Comparison of ENCODE assay signal across 1 cellular context in the genomic region with DNA sequence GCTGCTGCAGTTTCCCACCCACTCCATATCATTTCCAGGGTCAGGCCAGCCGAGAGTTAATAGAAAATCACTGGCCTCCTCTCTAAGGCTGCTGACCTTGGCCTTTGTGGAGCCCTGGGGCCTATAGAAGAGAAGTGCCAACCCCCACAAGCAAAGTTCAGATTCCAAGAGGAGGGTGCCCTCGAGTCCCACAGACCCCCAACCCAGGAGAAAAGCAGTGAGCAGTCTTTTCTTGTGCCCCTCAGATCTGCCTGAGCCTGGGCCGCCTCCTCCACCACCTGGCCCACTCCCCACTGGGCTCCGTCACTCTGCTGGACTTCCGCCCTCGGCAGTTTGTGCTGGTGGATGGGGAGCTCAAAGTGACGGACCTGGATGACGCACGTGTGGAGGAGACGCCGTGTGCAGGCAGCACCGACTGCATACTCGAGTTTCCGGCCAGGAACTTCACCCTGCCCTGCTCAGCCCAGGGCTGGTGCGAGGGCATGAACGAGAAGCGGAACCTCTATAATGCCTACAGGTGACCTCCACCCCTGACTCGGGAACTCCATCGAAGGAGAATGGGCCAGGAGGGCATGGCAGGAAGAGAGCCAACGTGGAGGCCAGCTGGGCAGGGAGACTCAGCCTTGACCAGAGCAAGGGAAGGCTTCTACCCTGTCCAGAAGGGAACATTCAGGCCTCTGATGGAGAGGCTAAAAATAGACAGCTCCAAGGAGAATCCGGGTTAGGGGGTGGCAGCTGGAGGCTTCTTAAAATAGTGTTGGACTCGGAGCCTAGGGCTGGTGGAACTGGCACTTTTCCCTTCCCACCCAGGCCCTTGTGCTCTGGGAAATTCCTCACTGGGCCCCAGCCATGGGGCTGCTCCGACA.
TF ChIP-seq lines count a peak whose summit lies in the region.

No MANE protein-coding gene starts in this region.

TF ChIP-seq in HepG2, 621 proteins besides CTCF, POLR2A, EP300 and RAD21 (continued from another document and continues in another):
- TF ChIP-seq, protein P1, sequence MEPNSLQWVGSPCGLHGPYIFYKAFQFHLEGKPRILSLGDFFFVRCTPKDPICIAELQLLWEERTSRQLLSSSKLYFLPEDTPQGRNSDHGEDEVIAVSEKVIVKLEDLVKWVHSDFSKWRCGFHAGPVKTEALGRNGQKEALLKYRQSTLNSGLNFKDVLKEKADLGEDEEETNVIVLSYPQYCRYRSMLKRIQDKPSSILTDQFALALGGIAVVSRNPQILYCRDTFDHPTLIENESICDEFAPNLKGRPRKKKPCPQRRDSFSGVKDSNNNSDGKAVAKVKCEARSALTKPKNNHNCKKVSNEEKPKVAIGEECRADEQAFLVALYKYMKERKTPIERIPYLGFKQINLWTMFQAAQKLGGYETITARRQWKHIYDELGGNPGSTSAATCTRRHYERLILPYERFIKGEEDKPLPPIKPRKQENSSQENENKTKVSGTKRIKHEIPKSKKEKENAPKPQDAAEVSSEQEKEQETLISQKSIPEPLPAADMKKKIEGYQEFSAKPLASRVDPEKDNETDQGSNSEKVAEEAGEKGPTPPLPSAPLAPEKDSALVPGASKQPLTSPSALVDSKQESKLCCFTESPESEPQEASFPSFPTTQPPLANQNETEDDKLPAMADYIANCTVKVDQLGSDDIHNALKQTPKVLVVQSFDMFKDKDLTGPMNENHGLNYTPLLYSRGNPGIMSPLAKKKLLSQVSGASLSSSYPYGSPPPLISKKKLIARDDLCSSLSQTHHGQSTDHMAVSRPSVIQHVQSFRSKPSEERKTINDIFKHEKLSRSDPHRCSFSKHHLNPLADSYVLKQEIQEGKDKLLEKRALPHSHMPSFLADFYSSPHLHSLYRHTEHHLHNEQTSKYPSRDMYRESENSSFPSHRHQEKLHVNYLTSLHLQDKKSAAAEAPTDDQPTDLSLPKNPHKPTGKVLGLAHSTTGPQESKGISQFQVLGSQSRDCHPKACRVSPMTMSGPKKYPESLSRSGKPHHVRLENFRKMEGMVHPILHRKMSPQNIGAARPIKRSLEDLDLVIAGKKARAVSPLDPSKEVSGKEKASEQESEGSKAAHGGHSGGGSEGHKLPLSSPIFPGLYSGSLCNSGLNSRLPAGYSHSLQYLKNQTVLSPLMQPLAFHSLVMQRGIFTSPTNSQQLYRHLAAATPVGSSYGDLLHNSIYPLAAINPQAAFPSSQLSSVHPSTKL (CRISPR knock-in tag; IDR thresholded peaks at IDR 0.05), result peak; percentile 59; the same call in 1 of the 2 replicates
- TF ChIP-seq ZNF747 (CRISPR knock-in tag; IDR thresholded peaks at IDR 0.05; ENCODE audit: borderline replicate concordance) (no peak), THYN1 (CRISPR knock-in tag; IDR thresholded peaks at IDR 0.05; ENCODE audit: borderline replicate concordance, low read depth) (no peak), RXRA (CRISPR knock-in tag; IDR thresholded peaks at IDR 0.05) (peak; percentile 55; the same call in 1 of the 2 replicates), KDM5B (CRISPR knock-in tag; IDR thresholded peaks at IDR 0.05; ENCODE audit: borderline replicate concordance) (0 out of 2 replicates have a peak, but pooled peaks have one; percentile 13), ZSCAN29 (CRISPR knock-in tag; conservative IDR thresholded peaks at IDR 0.05) (0 out of 2 replicates have a peak, but pooled peaks have one; percentile 21), HIVEP1 (CRISPR knock-in tag; IDR thresholded peaks at IDR 0.05) (no peak; the same call in 1 of the 2 replicates), RBM22 (optimal IDR thresholded peaks at IDR 0.05; ENCODE audit: low read length) (no peak), ZNF317 (CRISPR knock-in tag; IDR thresholded peaks at IDR 0.05) (peak; percentile 42; the same call in 1 of the 2 replicates), SAFB2 (CRISPR knock-in tag; IDR thresholded peaks at IDR 0.05; ENCODE audit: borderline replicate concordance, low read depth) (0 out of 2 replicates have a peak, but pooled peaks have one; percentile 54), RARA (CRISPR knock-in tag; IDR thresholded peaks at IDR 0.05) (peak; percentile 62), MED1 (CRISPR knock-in tag; IDR thresholded peaks at IDR 0.05) (0 out of 2 replicates have a peak, but pooled peaks have one; percentile 40), TP53 (CRISPR knock-in tag; conservative IDR thresholded peaks at IDR 0.05) (no peak), HOXD1 (CRISPR knock-in tag; IDR thresholded peaks at IDR 0.05) (no peak), ZNF337 (CRISPR knock-in tag; IDR thresholded peaks at IDR 0.05; ENCODE audit: borderline replicate concordance, low read depth) (peak; percentile 78; the same call in 1 of the 2 replicates), SRF (IDR thresholded peaks at IDR 0.05; ENCODE audit: low read depth, low read length) (no peak), TBX2 (CRISPR knock-in tag; IDR thresholded peaks at IDR 0.05; ENCODE audit: borderline replicate concordance) (0 out of 2 replicates have a peak, but pooled peaks have one; percentile 49), ZNF282 (IDR thresholded peaks at IDR 0.05; ENCODE audit: partially characterized antibody) (no peak), ZNF350 (CRISPR knock-in tag; IDR thresholded peaks at IDR 0.05; ENCODE audit: borderline replicate concordance, low read depth) (0 out of 2 replicates have a peak, but pooled peaks have one; percentile 11), ZNF724P (CRISPR knock-in tag; IDR thresholded peaks at IDR 0.05; ENCODE audit: borderline replicate concordance) (no peak), HDAC2 (CRISPR knock-in tag; IDR thresholded peaks at IDR 0.05) (peak; percentile 66), ZKSCAN8 (CRISPR knock-in tag; IDR thresholded peaks at IDR 0.05; ENCODE audit: borderline replicate concordance) (peak; percentile 83; the same call in 1 of the 2 replicates), NR2F6 (IDR thresholded peaks at IDR 0.05) (peak; percentile 87), NR2F6 (CRISPR knock-in tag; IDR thresholded peaks at IDR 0.05) (peak; percentile 78), ZNF468 (CRISPR knock-in tag; IDR thresholded peaks at IDR 0.05) (no peak), KDM4B (CRISPR knock-in tag; IDR thresholded peaks at IDR 0.05) (peak; percentile 57; the same call in 1 of the 2 replicates), DPF2 (CRISPR knock-in tag; IDR thresholded peaks at IDR 0.05; ENCODE audit: borderline replicate concordance, low read depth) (0 out of 2 replicates have a peak, but pooled peaks have one; percentile 16), YEATS2 (CRISPR knock-in tag; IDR thresholded peaks at IDR 0.05; ENCODE audit: borderline replicate concordance) (0 out of 2 replicates have a peak, but pooled peaks have one; percentile 42), HNRNPL (IDR thresholded peaks at IDR 0.05; ENCODE audit: low read depth, low read length) (0 out of 2 replicates have a peak, but pooled peaks have one; percentile 69), LCORL (IDR thresholded peaks at IDR 0.05) (no peak), LCORL (CRISPR knock-in tag; IDR thresholded peaks at IDR 0.05) (no peak; the same call in 1 of the 2 replicates), MYC (CRISPR knock-in tag; IDR thresholded peaks at IDR 0.05; ENCODE audit: borderline replicate concordance) (peak; percentile 71), HDAC1 (CRISPR knock-in tag; IDR thresholded peaks at IDR 0.05) (0 out of 2 replicates have a peak, but pooled peaks have one; percentile 36), RFX5 (IDR thresholded peaks at IDR 0.05; ENCODE audit: low read depth, low read length) (no peak), NFIB (CRISPR knock-in tag; IDR thresholded peaks at IDR 0.05; ENCODE audit: borderline replicate concordance) (0 out of 2 replicates have a peak, but pooled peaks have one; percentile 69), ZBTB42 (CRISPR knock-in tag; IDR thresholded peaks at IDR 0.05) (no peak)
- TF ChIP-seq, protein P2, sequence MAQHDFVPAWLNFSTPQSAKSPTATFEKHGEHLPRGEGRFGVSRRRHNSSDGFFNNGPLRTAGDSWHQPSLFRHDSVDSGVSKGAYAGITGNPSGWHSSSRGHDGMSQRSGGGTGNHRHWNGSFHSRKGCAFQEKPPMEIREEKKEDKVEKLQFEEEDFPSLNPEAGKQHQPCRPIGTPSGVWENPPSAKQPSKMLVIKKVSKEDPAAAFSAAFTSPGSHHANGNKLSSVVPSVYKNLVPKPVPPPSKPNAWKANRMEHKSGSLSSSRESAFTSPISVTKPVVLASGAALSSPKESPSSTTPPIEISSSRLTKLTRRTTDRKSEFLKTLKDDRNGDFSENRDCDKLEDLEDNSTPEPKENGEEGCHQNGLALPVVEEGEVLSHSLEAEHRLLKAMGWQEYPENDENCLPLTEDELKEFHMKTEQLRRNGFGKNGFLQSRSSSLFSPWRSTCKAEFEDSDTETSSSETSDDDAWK (CRISPR knock-in tag; IDR thresholded peaks at IDR 0.05), result no peak
- TF ChIP-seq, protein P3, sequence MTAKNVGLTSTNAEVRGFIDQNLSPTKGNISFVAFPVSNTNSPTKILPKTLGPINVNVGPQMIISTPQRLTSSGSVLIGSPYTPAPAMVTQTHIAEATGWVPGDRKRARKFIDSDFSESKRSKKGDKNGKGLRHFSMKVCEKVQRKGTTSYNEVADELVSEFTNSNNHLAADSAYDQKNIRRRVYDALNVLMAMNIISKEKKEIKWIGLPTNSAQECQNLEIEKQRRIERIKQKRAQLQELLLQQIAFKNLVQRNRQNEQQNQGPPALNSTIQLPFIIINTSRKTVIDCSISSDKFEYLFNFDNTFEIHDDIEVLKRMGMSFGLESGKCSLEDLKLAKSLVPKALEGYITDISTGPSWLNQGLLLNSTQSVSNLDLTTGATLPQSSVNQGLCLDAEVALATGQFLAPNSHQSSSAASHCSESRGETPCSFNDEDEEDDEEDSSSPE (CRISPR knock-in tag; IDR thresholded peaks at IDR 0.05), result 0 out of 2 replicates have a peak, but pooled peaks have one; percentile 15
- TF ChIP-seq, protein P4, sequence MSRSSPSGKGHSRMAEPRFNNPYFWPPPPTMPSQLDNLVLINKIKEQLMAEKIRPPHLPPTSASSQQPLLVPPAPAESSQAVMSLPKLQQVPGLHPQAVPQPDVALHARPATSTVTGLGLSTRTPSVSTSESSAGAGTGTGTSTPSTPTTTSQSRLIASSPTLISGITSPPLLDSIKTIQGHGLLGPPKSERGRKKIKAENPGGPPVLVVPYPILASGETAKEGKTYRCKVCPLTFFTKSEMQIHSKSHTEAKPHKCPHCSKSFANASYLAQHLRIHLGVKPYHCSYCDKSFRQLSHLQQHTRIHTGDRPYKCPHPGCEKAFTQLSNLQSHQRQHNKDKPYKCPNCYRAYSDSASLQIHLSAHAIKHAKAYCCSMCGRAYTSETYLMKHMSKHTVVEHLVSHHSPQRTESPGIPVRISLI (CRISPR knock-in tag; IDR thresholded peaks at IDR 0.05; ENCODE audit: borderline replicate concordance), result 0 out of 2 replicates have a peak, but pooled peaks have one; percentile 16
- TF ChIP-seq, protein P5, sequence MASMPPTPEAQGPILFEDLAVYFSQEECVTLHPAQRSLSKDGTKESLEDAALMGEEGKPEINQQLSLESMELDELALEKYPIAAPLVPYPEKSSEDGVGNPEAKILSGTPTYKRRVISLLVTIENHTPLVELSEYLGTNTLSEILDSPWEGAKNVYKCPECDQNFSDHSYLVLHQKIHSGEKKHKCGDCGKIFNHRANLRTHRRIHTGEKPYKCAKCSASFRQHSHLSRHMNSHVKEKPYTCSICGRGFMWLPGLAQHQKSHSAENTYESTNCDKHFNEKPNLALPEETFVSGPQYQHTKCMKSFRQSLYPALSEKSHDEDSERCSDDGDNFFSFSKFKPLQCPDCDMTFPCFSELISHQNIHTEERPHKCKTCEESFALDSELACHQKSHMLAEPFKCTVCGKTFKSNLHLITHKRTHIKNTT (CRISPR knock-in tag; IDR thresholded peaks at IDR 0.05), result no peak
- TF ChIP-seq, protein P6, sequence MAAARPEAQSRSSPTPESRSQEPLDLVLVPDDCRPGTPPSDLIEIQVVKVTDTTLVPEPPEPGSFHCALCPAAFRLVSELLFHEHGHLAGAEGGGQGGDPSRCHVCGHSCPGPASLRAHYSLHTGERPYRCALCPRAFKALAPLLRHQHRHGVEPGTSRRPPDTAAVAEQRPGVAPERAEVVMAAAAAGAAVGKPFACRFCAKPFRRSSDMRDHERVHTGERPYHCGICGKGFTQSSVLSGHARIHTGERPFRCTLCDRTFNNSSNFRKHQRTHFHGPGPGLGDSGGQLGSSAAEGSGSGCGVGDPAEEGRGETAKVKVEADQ (CRISPR knock-in tag; IDR thresholded peaks at IDR 0.05; ENCODE audit: borderline replicate concordance), result peak; percentile 6; the same call in 1 of the 2 replicates
- TF ChIP-seq, protein P7, sequence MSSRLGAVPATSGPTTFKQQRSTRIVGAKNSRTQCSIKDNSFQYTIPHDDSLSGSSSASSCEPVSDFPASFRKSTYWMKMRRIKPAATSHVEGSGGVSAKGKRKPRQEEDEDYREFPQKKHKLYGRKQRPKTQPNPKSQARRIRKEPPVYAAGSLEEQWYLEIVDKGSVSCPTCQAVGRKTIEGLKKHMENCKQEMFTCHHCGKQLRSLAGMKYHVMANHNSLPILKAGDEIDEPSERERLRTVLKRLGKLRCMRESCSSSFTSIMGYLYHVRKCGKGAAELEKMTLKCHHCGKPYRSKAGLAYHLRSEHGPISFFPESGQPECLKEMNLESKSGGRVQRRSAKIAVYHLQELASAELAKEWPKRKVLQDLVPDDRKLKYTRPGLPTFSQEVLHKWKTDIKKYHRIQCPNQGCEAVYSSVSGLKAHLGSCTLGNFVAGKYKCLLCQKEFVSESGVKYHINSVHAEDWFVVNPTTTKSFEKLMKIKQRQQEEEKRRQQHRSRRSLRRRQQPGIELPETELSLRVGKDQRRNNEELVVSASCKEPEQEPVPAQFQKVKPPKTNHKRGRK (CRISPR knock-in tag; IDR thresholded peaks at IDR 0.05), result no peak
- TF ChIP-seq, protein P8, sequence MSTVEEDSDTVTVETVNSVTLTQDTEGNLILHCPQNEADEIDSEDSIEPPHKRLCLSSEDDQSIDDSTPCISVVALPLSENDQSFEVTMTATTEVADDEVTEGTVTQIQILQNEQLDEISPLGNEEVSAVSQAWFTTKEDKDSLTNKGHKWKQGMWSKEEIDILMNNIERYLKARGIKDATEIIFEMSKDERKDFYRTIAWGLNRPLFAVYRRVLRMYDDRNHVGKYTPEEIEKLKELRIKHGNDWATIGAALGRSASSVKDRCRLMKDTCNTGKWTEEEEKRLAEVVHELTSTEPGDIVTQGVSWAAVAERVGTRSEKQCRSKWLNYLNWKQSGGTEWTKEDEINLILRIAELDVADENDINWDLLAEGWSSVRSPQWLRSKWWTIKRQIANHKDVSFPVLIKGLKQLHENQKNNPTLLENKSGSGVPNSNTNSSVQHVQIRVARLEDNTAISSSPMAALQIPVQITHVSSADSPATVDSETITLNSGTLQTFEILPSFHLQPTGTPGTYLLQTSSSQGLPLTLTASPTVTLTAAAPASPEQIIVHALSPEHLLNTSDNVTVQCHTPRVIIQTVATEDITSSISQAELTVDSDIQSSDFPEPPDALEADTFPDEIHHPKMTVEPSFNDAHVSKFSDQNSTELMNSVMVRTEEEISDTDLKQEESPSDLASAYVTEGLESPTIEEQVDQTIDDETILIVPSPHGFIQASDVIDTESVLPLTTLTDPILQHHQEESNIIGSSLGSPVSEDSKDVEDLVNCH (CRISPR knock-in tag; IDR thresholded peaks at IDR 0.05), result no peak
- TF ChIP-seq, protein P9, sequence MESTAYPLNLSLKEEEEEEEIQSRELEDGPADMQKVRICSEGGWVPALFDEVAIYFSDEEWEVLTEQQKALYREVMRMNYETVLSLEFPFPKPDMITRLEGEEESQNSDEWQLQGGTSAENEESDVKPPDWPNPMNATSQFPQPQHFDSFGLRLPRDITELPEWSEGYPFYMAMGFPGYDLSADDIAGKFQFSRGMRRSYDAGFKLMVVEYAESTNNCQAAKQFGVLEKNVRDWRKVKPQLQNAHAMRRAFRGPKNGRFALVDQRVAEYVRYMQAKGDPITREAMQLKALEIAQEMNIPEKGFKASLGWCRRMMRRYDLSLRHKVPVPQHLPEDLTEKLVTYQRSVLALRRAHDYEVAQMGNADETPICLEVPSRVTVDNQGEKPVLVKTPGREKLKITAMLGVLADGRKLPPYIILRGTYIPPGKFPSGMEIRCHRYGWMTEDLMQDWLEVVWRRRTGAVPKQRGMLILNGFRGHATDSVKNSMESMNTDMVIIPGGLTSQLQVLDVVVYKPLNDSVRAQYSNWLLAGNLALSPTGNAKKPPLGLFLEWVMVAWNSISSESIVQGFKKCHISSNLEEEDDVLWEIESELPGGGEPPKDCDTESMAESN (CRISPR knock-in tag; conservative IDR thresholded peaks at IDR 0.05), result peak; percentile 81; the same call in 1 of the 2 replicates
